35 cellular contexts compared by ENCODE assay signal in genomic region chr3:115038831-115039230, GRCh38.
"Had no signal": no experiment of that assay in that cellular context is flagged by ENCODE, and none has a peak within 500 bp of the region (broad histone marks: within the 10 kb centered on the region; RNA-seq: fewer than 3 reads in every experiment).

No MANE protein-coding gene starts in this region.

- H3K27me3 Mint-ChIP-seq: activated B cell treated with CpG ODN at 0.5 μM for 24 hours; activated CD4-positive, alpha-beta memory T cell treated with anti-CD3 and anti-CD28 coated beads for 36 hours; activated CD4-positive, alpha-beta T cell treated with anti-CD3 and anti-CD28 coated beads, Interleukin-2, amount 10 ng/mL, durations not matched to agents 24 days and 14 days; activated CD8-positive, alpha-beta memory T cell treated with anti-CD3 and anti-CD28 coated beads, Interleukin-2, amount 10 ng/mL, durations not matched to agents 7 days and 5 days; activated naive CD8-positive, alpha-beta T cell treated with anti-CD3 and anti-CD28 coated beads, Interleukin-2, amount 10 ng/mL, durations not matched to agents 7 days and 5 days; brain; T-helper 17 cell had no signal

- ATAC-seq: activated CD4-positive, CD25-positive, alpha-beta regulatory T cell treated with anti-CD3 and anti-CD28 coated beads, Interleukin-2, amount 50 U/mL, for 24 hours; activated CD8-positive, alpha-beta memory T cell treated with anti-CD3 and anti-CD28 coated beads, Interleukin-2, amount 10 ng/mL, durations not matched to agents 7 days and 5 days; activated CD8-positive, alpha-beta T cell treated with anti-CD3 and anti-CD28 coated beads, Interleukin-2, amount 10 ng/mL, durations not matched to agents 7 days and 5 days; activated naive CD4-positive, alpha-beta T cell treated with anti-CD3 and anti-CD28 coated beads, Interleukin-2, amount 50 U/mL, for 72 hours; gastroesophageal sphincter; T-helper 17 cell had no signal

- H3K27me3 ChIP-seq: ascending aorta, breast epithelium, cardiac muscle cell, colonic mucosa, esophagus squamous epithelium, gastroesophageal sphincter had no signal

- DNase-seq: activated B cell treated with CpG ODN at 0.5 μM for 24 hours; activated CD4-positive, alpha-beta memory T cell treated with anti-CD3 and anti-CD28 coated beads for 36 hours; activated CD4-positive, alpha-beta T cell treated with anti-CD3 and anti-CD28 coated beads, Interleukin-2, amount 10 ng/mL, durations not matched to agents 24 days and 14 days; activated CD8-positive, alpha-beta memory T cell treated with anti-CD3 and anti-CD28 coated beads, Interleukin-2, amount 10 ng/mL, durations not matched to agents 7 days and 5 days; activated CD8-positive, alpha-beta memory T cell treated with anti-CD3 and anti-CD28 coated beads, Interleukin-2, amount 50 U/mL, for 4 hours; activated CD8-positive, alpha-beta T cell treated with anti-CD3 and anti-CD28 coated beads, Interleukin-2, amount 10 ng/mL, durations not matched to agents 7 days and 5 days; activated effector memory CD4-positive, alpha-beta T cell treated with anti-CD3 and anti-CD28 coated beads, Interleukin-2, amount 50 U/mL, for 16 hours; activated naive CD4-positive, alpha-beta T cell treated with anti-CD3 and anti-CD28 coated beads for 36 hours; activated naive CD8-positive, alpha-beta T cell treated with anti-CD3 and anti-CD28 coated beads, Interleukin-2, amount 10 ng/mL, durations not matched to agents 7 days and 5 days; activated T-cell treated with anti-CD3 and anti-CD28 coated beads, Interleukin-2, amount 50 U/mL, for 1 hour; activated T-cell treated with anti-CD3 and anti-CD28 coated beads, Interleukin-2, amount 50 U/mL, for 48 hours; central memory CD4-positive, alpha-beta T cell; cerebellar nuclear complex; colonic mucosa; effector CD8-positive, alpha-beta T cell; esophagus squamous epithelium; foreskin melanocyte; head of caudate nucleus; T-helper 1 cell; T-helper 17 cell; T1000; WERI-Rb-1 had no signal

- H3K36me3 ChIP-seq: ascending aorta, breast epithelium, cardiac muscle cell, colonic mucosa, esophagus squamous epithelium, gastroesophageal sphincter, WERI-Rb-1 had no signal

- H3K27ac ChIP-seq: ascending aorta, breast epithelium, cardiac muscle cell, colonic mucosa, epithelial cell of prostate, esophagus squamous epithelium, gastroesophageal sphincter, WERI-Rb-1 had no signal

- H3K9me3 Mint-ChIP-seq: activated CD4-positive, alpha-beta T cell treated with anti-CD3 and anti-CD28 coated beads, Interleukin-2, amount 10 ng/mL, durations not matched to agents 24 days and 14 days; activated T-helper 1 cell treated with anti-CD3 and anti-CD28 coated beads, Interleukin-12 subunit alpha, Interleukin-12 subunit beta, Interleukin-2, Interleukin-4 antibody, amounts not matched to agents 30 ng/mL and 10 ng/mL and 1 ng/mL, durations not matched to agents 14 hours and 24 hours and 36 hours; activated T-helper 2 cell treated with anti-CD3 and anti-CD28 coated beads, Interferon-gamma antibody, Interleukin-2, Interleukin-4, amounts not matched to agents 10 μg/mL and 5 μg/mL and 100 μg/mL, durations not matched to agents 14 hours and 24 hours and 36 hours had no signal

- H3K27ac Mint-ChIP-seq: activated B cell treated with CpG ODN at 0.5 μM for 24 hours; activated CD4-positive, alpha-beta memory T cell treated with anti-CD3 and anti-CD28 coated beads for 36 hours; activated CD4-positive, alpha-beta T cell treated with anti-CD3 and anti-CD28 coated beads, Interleukin-2, amount 10 ng/mL, durations not matched to agents 24 days and 14 days; activated CD8-positive, alpha-beta memory T cell treated with anti-CD3 and anti-CD28 coated beads, Interleukin-2, amount 10 ng/mL, durations not matched to agents 7 days and 5 days; activated CD8-positive, alpha-beta T cell treated with anti-CD3 and anti-CD28 coated beads, Interleukin-2, amount 10 ng/mL, durations not matched to agents 7 days and 5 days; activated naive CD4-positive, alpha-beta T cell treated with anti-CD3 and anti-CD28 coated beads for 36 hours; activated naive CD4-positive, alpha-beta T cell treated with anti-CD3 and anti-CD28 coated beads, Interleukin-2, amount 50 U/mL, for 72 hours; activated naive CD8-positive, alpha-beta T cell treated with anti-CD3 and anti-CD28 coated beads, Interleukin-2, amount 10 ng/mL, durations not matched to agents 7 days and 5 days; activated T-helper 1 cell treated with anti-CD3 and anti-CD28 coated beads, Interleukin-12 subunit alpha, Interleukin-12 subunit beta, Interleukin-2, Interleukin-4 antibody, amounts not matched to agents 30 ng/mL and 10 ng/mL and 1 ng/mL, durations not matched to agents 14 hours and 24 hours and 36 hours; activated T-helper 2 cell treated with anti-CD3 and anti-CD28 coated beads, Interferon-gamma antibody, Interleukin-2, Interleukin-4, amounts not matched to agents 10 μg/mL and 5 μg/mL and 100 μg/mL, durations not matched to agents 14 hours and 24 hours and 36 hours; brain; T-helper 17 cell; T-helper 2 cell treated with Interferon-gamma antibody and Interleukin-4, amounts not matched to agents 5 μg/mL and 100 μg/mL, for 36 hours had no signal

- H3K4me1 Mint-ChIP-seq: activated B cell treated with CpG ODN at 0.5 μM for 24 hours; activated CD8-positive, alpha-beta memory T cell treated with anti-CD3 and anti-CD28 coated beads, Interleukin-2, amount 10 ng/mL, durations not matched to agents 7 days and 5 days; brain had no signal

- H3K9me3 ChIP-seq: breast epithelium, colonic mucosa, esophagus squamous epithelium had no signal

- H3K4me3 ChIP-seq: ascending aorta, breast epithelium, cardiac muscle cell, colonic mucosa, esophagus squamous epithelium, gastroesophageal sphincter had no signal

- H3K4me1 ChIP-seq: breast epithelium, colonic mucosa had no signal

- H3K4me3 Mint-ChIP-seq: activated B cell treated with CpG ODN at 0.5 μM for 24 hours; activated CD4-positive, alpha-beta memory T cell treated with anti-CD3 and anti-CD28 coated beads for 36 hours; activated CD4-positive, alpha-beta T cell treated with anti-CD3 and anti-CD28 coated beads, Interleukin-2, amount 10 ng/mL, durations not matched to agents 24 days and 14 days; activated CD8-positive, alpha-beta memory T cell treated with anti-CD3 and anti-CD28 coated beads, Interleukin-2, amount 10 ng/mL, durations not matched to agents 7 days and 5 days; activated CD8-positive, alpha-beta T cell treated with anti-CD3 and anti-CD28 coated beads, Interleukin-2, amount 10 ng/mL, durations not matched to agents 7 days and 5 days; activated naive CD4-positive, alpha-beta T cell treated with anti-CD3 and anti-CD28 coated beads for 36 hours; activated naive CD8-positive, alpha-beta T cell treated with anti-CD3 and anti-CD28 coated beads, Interleukin-2, amount 10 ng/mL, durations not matched to agents 7 days and 5 days; activated T-helper 1 cell treated with anti-CD3 and anti-CD28 coated beads, Interleukin-12 subunit alpha, Interleukin-12 subunit beta, Interleukin-2, Interleukin-4 antibody, amounts not matched to agents 30 ng/mL and 10 ng/mL and 1 ng/mL, durations not matched to agents 14 hours and 24 hours and 36 hours; brain; T-helper 17 cell; T-helper 2 cell treated with Interferon-gamma antibody and Interleukin-4, amounts not matched to agents 5 μg/mL and 100 μg/mL, for 36 hours had no signal

- FAIRE-seq: endometrium, endothelial cell of umbilical vein had no signal
